8 cellular contexts compared by ENCODE assay signal in the genomic region with DNA sequence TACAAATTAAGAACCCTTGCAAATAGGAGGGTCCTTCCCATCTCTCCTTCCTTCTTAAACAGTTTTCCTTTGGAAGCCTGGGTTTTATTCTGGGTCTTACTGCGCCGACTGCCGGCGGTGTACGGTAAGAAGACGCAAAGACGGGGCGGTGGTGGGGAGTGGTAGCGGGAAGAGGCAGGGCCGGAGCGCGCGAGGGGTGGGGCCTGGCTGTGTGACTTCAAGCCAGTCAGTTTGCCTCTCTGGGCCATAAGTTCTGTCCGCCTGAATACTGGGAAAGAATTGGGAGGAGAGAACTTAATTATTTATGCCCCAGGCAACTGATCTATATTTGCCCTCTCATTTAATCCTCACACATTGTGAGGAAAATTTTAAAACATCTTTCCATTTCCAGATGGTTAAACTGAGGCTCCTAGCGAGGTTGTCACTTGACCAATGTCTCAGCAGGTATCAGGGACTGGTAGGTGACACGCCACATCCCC. TPM values are rescaled to one million over a fixed set of nuclear protein-coding genes. Genes with fewer than 3 reads are reported as not detected.
A peak's percentile ranks its signal among the peaks of the same experiment; 100 is the strongest.
DNase-seq lines count a peak whose midpoint lies in the region; ATAC-seq and TF ChIP-seq lines count a peak whose summit lies in the region.

No MANE protein-coding gene starts in this region.

- DNase-seq in GM10266 (ENCODE audit: extremely low spot score) (peak; percentile 70), NCI-H226 (peak; percentile 50), colonic mucosa (peak; percentile 87), left kidney (ENCODE audit: low read depth, low spot score) (peak; percentile 90)
- DNase-seq in activated CD4-positive, alpha-beta T cell treated with anti-CD3 and anti-CD28 coated beads for 1 hour = peak; percentile 57
- DNase-seq in stimulated activated CD4-positive, alpha-beta T cell treated with anti-CD3 and anti-CD28 coated beads, Interleukin-1b, Interleukin-23, amount 100 ng/mL, for 48 hours = peak; percentile 75

- no peaks in the 10 kb centered on the region for H3K27me3 ChIP-seq in colonic mucosa

- no peaks in the 10 kb centered on the region for H3K36me3 ChIP-seq in colonic mucosa

- peak overlapping the region; percentile 82 for H3K27ac ChIP-seq in colonic mucosa

- intact Hi-C loops in colonic mucosa (cut with DNase I) = no loop called here

- TF ChIP-seq CTCF in GM10266 (IDR thresholded peaks at IDR 0.05; ENCODE audit: control insufficient read depth, insufficient read depth, low read depth, missing control alignments) (peak; percentile 69), colonic mucosa (IDR thresholded peaks at IDR 0.05) (no peak)

- ATAC-seq in HG02981 (IDR thresholded peaks at IDR 0.05; ENCODE audit: unreplicated experiment) (peak; percentile 51), GM18520 (IDR thresholded peaks at IDR 0.05; ENCODE audit: unreplicated experiment) (no peak)

- H3K9ac ChIP-seq in colonic mucosa (ENCODE audit: low read depth in 2 of 2, low read length in 2 of 2) = peak overlapping the region in 1 of 2 donors; percentile 74

- no peaks in the 10 kb centered on the region for H3K9me3 ChIP-seq in colonic mucosa

- H3K4me3 ChIP-seq in colonic mucosa = peak overlapping the region; percentile 44

- no peaks in the 10 kb centered on the region for H3K4me1 ChIP-seq in colonic mucosa

RNA-seq across cellular contexts. Expression of gene KANTR, which starts 0.7 kb away (rescaled TPM):
- total RNA-seq in colonic mucosa = 1 to 10 TPM; 6.8 to 8.0 TPM

RNA-seq across cellular contexts. Expression of gene TSPYL2, which starts 11.0 kb away (rescaled TPM):
- total RNA-seq in colonic mucosa = 10 to 100 TPM in 1 of 2 donors, 1 to 10 TPM in 1; 6.2 to 11.6 TPM

RNA-seq across cellular contexts. Expression of gene GPR173, which starts 44.6 kb away (rescaled TPM):
- 1 to 10 TPM in 1 of 2 donors, under 1 TPM in 1; 0.47 to 1.2 TPM for total RNA-seq in colonic mucosa
